ENCODE assay signal across 2 cellular contexts in genomic region chr4:82754546-82755165, GRCh38.
TF ChIP-seq lines count a peak whose summit lies in the region.

No MANE protein-coding gene starts in this region.

TF ChIP-seq in HCT116, 20 proteins besides CTCF, POLR2A, EP300 and RAD21:
- no peak for TF ChIP-seq SRF (IDR thresholded peaks at IDR 0.05; ENCODE audit: low read depth)
- TF ChIP-seq ZFX (IDR thresholded peaks at IDR 0.05), result no peak
- peak; percentile 14; the same call in 1 of the 2 replicates for TF ChIP-seq REST (IDR thresholded peaks at IDR 0.05; ENCODE audit: low read depth)
- TF ChIP-seq CBX3 (IDR thresholded peaks at IDR 0.05; ENCODE audit: low read depth), result no peak

TF ChIP-seq in GM12878, 131 proteins besides CTCF, POLR2A, EP300 and RAD21:
- peak; percentile 38; the same call in 1 of the 2 replicates for TF ChIP-seq REST (IDR thresholded peaks at IDR 0.05; ENCODE audit: low read depth, low read length)
- TF ChIP-seq ZBTB4 (CRISPR knock-in tag; IDR thresholded peaks at IDR 0.05), result no peak
